Comparison of ENCODE assay signal across 8 cellular contexts in the genomic region with DNA sequence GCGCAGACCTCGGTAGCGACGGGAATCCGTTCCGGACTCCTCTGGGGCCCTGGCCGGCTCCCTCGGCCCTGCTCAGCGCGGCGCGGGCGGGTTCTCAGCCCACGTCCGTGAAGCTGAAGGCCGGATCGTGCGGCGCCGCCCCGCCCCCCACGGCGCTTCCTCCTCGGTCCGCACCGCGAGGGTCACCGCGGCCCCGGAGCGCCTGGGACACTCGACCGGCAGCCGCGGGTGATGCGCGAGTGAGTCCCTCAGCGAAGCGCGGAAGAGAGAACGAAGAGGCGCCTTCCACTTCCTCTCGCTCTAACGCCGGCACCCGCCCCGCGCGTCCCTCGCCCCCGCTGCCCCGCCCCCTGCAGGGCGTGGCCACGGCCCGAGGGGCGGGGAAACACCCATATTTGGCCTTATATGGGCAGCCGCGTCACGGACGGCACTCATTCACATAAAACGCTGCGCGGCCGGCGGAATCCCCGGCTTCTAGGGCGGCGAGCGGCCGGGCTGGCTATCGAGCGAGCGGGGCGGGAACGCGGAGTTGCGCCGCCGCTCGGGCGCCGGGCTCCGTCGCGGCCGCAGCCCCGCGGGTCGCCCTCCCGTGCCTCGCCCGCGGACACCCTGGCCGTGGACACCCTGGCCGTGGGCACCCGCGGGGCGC. TPM values are rescaled to one million over a fixed set of nuclear protein-coding genes. Genes with fewer than 3 reads are reported as not detected.
DNase-seq lines count a peak whose midpoint lies in the region; ATAC-seq and TF ChIP-seq lines count a peak whose summit lies in the region.

A gene with protein sequence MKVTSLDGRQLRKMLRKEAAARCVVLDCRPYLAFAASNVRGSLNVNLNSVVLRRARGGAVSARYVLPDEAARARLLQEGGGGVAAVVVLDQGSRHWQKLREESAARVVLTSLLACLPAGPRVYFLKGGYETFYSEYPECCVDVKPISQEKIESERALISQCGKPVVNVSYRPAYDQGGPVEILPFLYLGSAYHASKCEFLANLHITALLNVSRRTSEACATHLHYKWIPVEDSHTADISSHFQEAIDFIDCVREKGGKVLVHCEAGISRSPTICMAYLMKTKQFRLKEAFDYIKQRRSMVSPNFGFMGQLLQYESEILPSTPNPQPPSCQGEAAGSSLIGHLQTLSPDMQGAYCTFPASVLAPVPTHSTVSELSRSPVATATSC (plus strand): TSS at position 470 of the 649 bp plus-strand sequence. CDS start 215 bp downstream, outside the sequence.

- no peaks in the 10 kb centered on the region for H3K9me2 ChIP-seq in Karpas-422 (replicated peaks; ENCODE audit: insufficient read depth, low read length)

- H3K4me3 ChIP-seq in Karpas-422 (ENCODE audit: low read length) (peak within 1 kb of the TSS; percentile 85), fibroblast of the aortic adventitia (ENCODE audit: low read depth, low read length) (peak within 1 kb of the TSS; percentile 77)

- peaks cover 47% of the 10 kb centered on the region for H3K4me1 ChIP-seq in Karpas-422 (ENCODE audit: low read length)

- H3K27me3 Mint-ChIP-seq in nephron progenitor cell (ENCODE audit: low read depth, poor library complexity): peaks cover 27% of the 10 kb centered on the region
- H3K27me3 Mint-ChIP-seq in stimulated activated naive CD8-positive, alpha-beta T cell treated with anti-CD3 and anti-CD28 coated beads, Interleukin-15, Interleukin-2, amounts not matched to agents 100 ng/mL and 50 ng/mL, for 24 hours: no peaks in the 10 kb centered on the region

- H3K9me3 Mint-ChIP-seq in nephron progenitor cell: no peaks in the 10 kb centered on the region
- H3K9me3 Mint-ChIP-seq in stimulated activated naive CD8-positive, alpha-beta T cell treated with anti-CD3 and anti-CD28 coated beads, Interleukin-15, Interleukin-2, amounts not matched to agents 100 ng/mL and 50 ng/mL, for 24 hours: no peaks in the 10 kb centered on the region

- H3K36me3 ChIP-seq in Karpas-422 (ENCODE audit: insufficient read depth, low read length): no peaks in the 10 kb centered on the region

- peaks cover 5% of the 10 kb centered on the region for H3K36me3 Mint-ChIP-seq in nephron progenitor cell (ENCODE audit: low read depth)
- H3K36me3 Mint-ChIP-seq in stimulated activated naive CD8-positive, alpha-beta T cell treated with anti-CD3 and anti-CD28 coated beads, Interleukin-15, Interleukin-2, amounts not matched to agents 100 ng/mL and 50 ng/mL, for 24 hours (ENCODE audit: low read depth): peaks cover 40% of the 10 kb centered on the region

- H3K9ac ChIP-seq in Karpas-422 (ENCODE audit: low read length): peak within 1 kb of the TSS; percentile 88

- peak; percentile 53 for ATAC-seq in GM21786 (IDR thresholded peaks at IDR 0.05; ENCODE audit: unreplicated experiment)

- peaks cover 69% of the 10 kb centered on the region for H3K4me1 Mint-ChIP-seq in nephron progenitor cell
- H3K4me1 Mint-ChIP-seq in stimulated activated naive CD8-positive, alpha-beta T cell treated with anti-CD3 and anti-CD28 coated beads, Interleukin-15, Interleukin-2, amounts not matched to agents 100 ng/mL and 50 ng/mL, for 24 hours (ENCODE audit: low read depth): peaks cover 52% of the 10 kb centered on the region

- TF ChIP-seq CTCF in fibroblast of the aortic adventitia (IDR thresholded peaks at IDR 0.05; ENCODE audit: insufficient read depth, low read length): no peak
- TF ChIP-seq CTCF in nephron progenitor cell (IDR thresholded peaks at IDR 0.05): no peak

- no peak within 1 kb of the TSS for H3K27ac ChIP-seq in Karpas-422 (ENCODE audit: low read length)

- H3K4me2 ChIP-seq in Karpas-422 (ENCODE audit: low read depth, low read length, poor library complexity, severe bottlenecking): peak within 1 kb of the TSS; percentile 94

- DNase-seq in EL (peak; percentile 96), Karpas-422 (peak; percentile 99), SHP77 (lab: John Stamatoyannopoulos, UW) (peak; percentile 85 to 87), fibroblast of the aortic adventitia (ENCODE audit: low read depth) (peak; percentile 94), nephron progenitor cell (peak; percentile 94)
- peak; percentile 98 for DNase-seq in activated effector memory CD4-positive, alpha-beta T cell treated with anti-CD3 and anti-CD28 coated beads, Interleukin-2, amount 50 U/mL, for 16 hours

- H3K79me2 ChIP-seq in Karpas-422 (ENCODE audit: low read length): 0 out of 2 replicates have a peak, but pooled peaks cover 3% of the 10 kb centered on the region

- H3K4me3 Mint-ChIP-seq in nephron progenitor cell: peak within 1 kb of the TSS; percentile 95
- H3K4me3 Mint-ChIP-seq in stimulated activated naive CD8-positive, alpha-beta T cell treated with anti-CD3 and anti-CD28 coated beads, Interleukin-15, Interleukin-2, amounts not matched to agents 100 ng/mL and 50 ng/mL, for 24 hours: peak within 1 kb of the TSS; percentile 96

- H4K20me1 ChIP-seq in Karpas-422 (ENCODE audit: insufficient read depth, low read depth, low read length): peaks cover 46% of the 10 kb centered on the region

- peak within 1 kb of the TSS; percentile 91 for H2AFZ ChIP-seq in Karpas-422 (ENCODE audit: low read length)

- no peaks in the 10 kb centered on the region; the same call in 1 of the 2 replicates for H3K27me3 ChIP-seq in Karpas-422 (ENCODE audit: low read length)

- no peak within 1 kb of the TSS for H3K27ac Mint-ChIP-seq in nephron progenitor cell
- peak within 1 kb of the TSS; percentile 93 for H3K27ac Mint-ChIP-seq in stimulated activated naive CD8-positive, alpha-beta T cell treated with anti-CD3 and anti-CD28 coated beads, Interleukin-15, Interleukin-2, amounts not matched to agents 100 ng/mL and 50 ng/mL, for 24 hours

- H3K9me3 ChIP-seq in Karpas-422 (ENCODE audit: low read length): no peaks in the 10 kb centered on the region

RNA-seq across cellular contexts. Expression of the gene that starts here (rescaled TPM):
- total RNA-seq in Karpas-422 (2014; rRNA removed; shearing (Covaris generic); ENCODE audit: low replicate concordance): 23.6 and 26.6 TPM in 2 replicates
- 4.1 and 21.6 TPM in 2 replicates for total RNA-seq in fibroblast of the aortic adventitia (ENCODE audit: low replicate concordance)
